ENCODE assay signal across 21 cellular contexts in genomic region chr12:5191803-5192538, GRCh38.
"Had no signal": no experiment of that assay in that cellular context is flagged by ENCODE, and none has a peak within 500 bp of the region (broad histone marks: within the 10 kb centered on the region; RNA-seq: fewer than 3 reads in every experiment).

No MANE protein-coding gene starts in this region.

- H3K27me3 ChIP-seq: breast epithelium had no signal

- H3K36me3 ChIP-seq: breast epithelium had no signal

- H3K9me3 ChIP-seq: breast epithelium had no signal

- ATAC-seq: activated CD8-positive, alpha-beta T cell treated with anti-CD3 and anti-CD28 coated beads, Interleukin-2, amount 10 ng/mL, durations not matched to agents 7 days and 5 days; WTC11 had no signal

- H3K4me2 ChIP-seq: PC-9 had no signal

- DNase-seq: activated CD4-positive, alpha-beta T cell treated with anti-CD3 and anti-CD28 coated beads for 48 hours; activated CD4-positive, alpha-beta T cell treated with anti-CD3 and anti-CD28 coated beads, Interleukin-2, amount 50 U/mL, for 4 hours; activated CD4-positive, CD25-positive, alpha-beta regulatory T cell treated with anti-CD3 and anti-CD28 coated beads, Interleukin-2, amount 50 U/mL, for 72 hours; activated CD8-positive, alpha-beta memory T cell treated with anti-CD3 and anti-CD28 coated beads, Interleukin-2, amount 50 U/mL, for 48 hours; activated CD8-positive, alpha-beta T cell treated with anti-CD3 and anti-CD28 coated beads, Interleukin-2, amount 10 ng/mL, durations not matched to agents 7 days and 5 days; activated effector memory CD4-positive, alpha-beta T cell treated with Interleukin-2 at 50 U/mL for 16 hours; activated naive CD4-positive, alpha-beta T cell; activated T-cell treated with anti-CD3 and anti-CD28 coated beads, Interleukin-2, amount 50 U/mL, for 1 hour; aorta; caudate nucleus; Karpas-422; NCI-H1105 treated with DMSO at 0.1 percent for 48 hours; NCI-H146; NCI-H187 treated with DMSO at 0.1 percent for 48 hours; NCI-H2081 treated with DMSO at 0.1 percent for 48 hours; NCI-H446; NCI-H524; PC-9; SHP77 treated with DMSO at 0.1 percent for 48 hours had no signal

- H3K4me1 ChIP-seq: breast epithelium had no signal

- H3K27ac ChIP-seq: breast epithelium, PC-9 had no signal

- H2AFZ ChIP-seq: PC-9 had no signal

- H3K4me3 ChIP-seq: breast epithelium, PC-9 had no signal
